Comparison of ENCODE assay signal across 2 cellular contexts in genomic region chr2:64847930-64848329, GRCh38.
TF ChIP-seq lines count a peak whose summit lies in the region.

No MANE protein-coding gene starts in this region.

TF ChIP-seq in GM23338, 12 proteins besides CTCF, POLR2A, EP300 and RAD21:
- no peak for TF ChIP-seq POLR2AphosphoS5 (IDR thresholded peaks at IDR 0.05; ENCODE audit: low read depth)
- no peak for TF ChIP-seq JUNB (IDR thresholded peaks at IDR 0.05; ENCODE audit: unreplicated experiment)
- TF ChIP-seq CREB1 (CRISPR knock-in tag; IDR thresholded peaks at IDR 0.05; ENCODE audit: low read depth): no peak
- no peak for TF ChIP-seq EZH2 (IDR thresholded peaks at IDR 0.05; ENCODE audit: low read depth, unreplicated experiment)
- TF ChIP-seq ETS1 (IDR thresholded peaks at IDR 0.05): no peak
- no peak for TF ChIP-seq ZNF114 (CRISPR knock-in tag; IDR thresholded peaks at IDR 0.05)
- TF ChIP-seq REST (IDR thresholded peaks at IDR 0.05; ENCODE audit: unreplicated experiment): no peak
- TF ChIP-seq ZNF331 (CRISPR knock-in tag; IDR thresholded peaks at IDR 0.05; ENCODE audit: low read depth): no peak
TF ChIP-seq in GM23338: peak in this region for 0.

TF ChIP-seq in K562, 482 proteins besides CTCF, POLR2A, EP300 and RAD21:
- TF ChIP-seq THRAP3 (IDR thresholded peaks at IDR 0.05; ENCODE audit: borderline replicate concordance) (no peak), MAX (CRISPR knock-in tag; IDR thresholded peaks at IDR 0.05) (no peak), FOXJ3 (CRISPR knock-in tag; IDR thresholded peaks at IDR 0.05) (no peak), ZNF311 (CRISPR knock-in tag; IDR thresholded peaks at IDR 0.05) (no peak), ZC3H4 (CRISPR knock-in tag; IDR thresholded peaks at IDR 0.05; ENCODE audit: borderline replicate concordance) (no peak), ETV6 (IDR thresholded peaks at IDR 0.05; ENCODE audit: borderline replicate concordance in 1 of 2, low read depth in 2 of 2, low read length in 1 of 2) (no peak), ETV6 (CRISPR knock-in tag; IDR thresholded peaks at IDR 0.05; ENCODE audit: borderline replicate concordance) (no peak), BRCA1 (IDR thresholded peaks at IDR 0.05) (no peak), BRCA1 (CRISPR knock-in tag; IDR thresholded peaks at IDR 0.05) (no peak), NBN (IDR thresholded peaks at IDR 0.05; ENCODE audit: low read depth) (no peak), ZSCAN32 (CRISPR knock-in tag; IDR thresholded peaks at IDR 0.05) (no peak), ZBTB34 (CRISPR knock-in tag; IDR thresholded peaks at IDR 0.05) (no peak), CBFA2T2 (conservative IDR thresholded peaks at IDR 0.05) (no peak), MECOM (CRISPR knock-in tag; IDR thresholded peaks at IDR 0.05) (no peak), ZNF77 (CRISPR knock-in tag; IDR thresholded peaks at IDR 0.05) (no peak), HNRNPH1 (optimal IDR thresholded peaks at IDR 0.05; ENCODE audit: low read depth, low read length) (no peak), ZNF551 (CRISPR knock-in tag; IDR thresholded peaks at IDR 0.05) (no peak), TEAD4 (IDR thresholded peaks at IDR 0.05; ENCODE audit: low read length) (no peak), TEAD4 (CRISPR knock-in tag; IDR thresholded peaks at IDR 0.05; ENCODE audit: borderline replicate concordance) (no peak), MED1 (CRISPR knock-in tag; IDR thresholded peaks at IDR 0.05; ENCODE audit: borderline replicate concordance) (no peak), TAF1 (IDR thresholded peaks at IDR 0.05; ENCODE audit: control insufficient read depth, extremely low read depth, insufficient read depth, low read length, severe bottlenecking) (no peak)
TF ChIP-seq in K562: peak in this region for 0.
